9 cellular contexts compared by ENCODE assay signal in the genomic region with DNA sequence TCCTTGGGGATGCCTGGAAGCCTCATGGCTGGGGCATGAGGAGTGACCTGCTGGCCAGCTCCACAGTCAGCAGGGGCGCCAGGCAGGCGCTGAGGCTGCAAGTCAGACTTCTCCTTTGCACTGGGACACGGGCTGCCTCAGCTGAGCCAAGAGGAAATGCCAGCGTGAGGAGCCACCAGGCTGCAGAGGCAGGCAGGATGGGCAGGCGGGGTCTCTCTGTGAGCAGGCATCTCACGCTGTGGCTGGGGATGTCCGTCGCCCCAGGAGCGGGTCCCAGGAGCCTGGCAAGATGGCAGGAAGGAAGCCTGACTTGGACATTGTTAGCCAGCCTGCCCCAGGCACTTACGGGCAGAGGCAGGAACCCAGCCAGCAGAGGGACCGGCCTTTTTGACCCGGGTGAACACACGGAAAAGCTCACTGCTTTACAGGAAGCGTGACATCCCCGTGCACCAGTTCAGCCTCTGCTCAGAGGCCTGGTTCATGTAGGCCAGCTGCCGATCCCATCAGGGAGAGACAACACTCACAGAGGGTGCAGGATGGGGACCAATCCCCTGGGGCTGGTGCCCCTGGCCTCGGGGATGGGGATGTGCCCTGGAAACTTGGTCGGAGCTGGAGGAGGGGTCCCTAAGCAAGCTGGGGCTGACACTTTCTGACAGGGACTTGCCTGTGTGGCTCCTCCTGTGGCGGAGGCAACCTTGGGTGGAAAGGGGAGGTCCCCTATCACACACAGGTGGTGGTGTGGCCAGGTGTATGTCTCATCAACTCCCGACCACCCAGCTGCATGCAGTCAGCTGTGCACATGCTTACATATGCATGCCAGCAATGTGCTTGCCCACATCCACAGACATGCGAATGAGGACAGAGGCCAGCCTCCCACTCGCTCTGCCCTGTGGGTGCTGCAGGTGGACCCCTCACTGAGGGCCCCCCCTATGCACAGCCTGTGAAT. TPM values are rescaled to one million over a fixed set of nuclear protein-coding genes. Genes with fewer than 3 reads are reported as not detected.
A peak's percentile ranks its signal among the peaks of the same experiment; 100 is the strongest.
DNase-seq lines count a peak whose midpoint lies in the region; ATAC-seq, FAIRE-seq and TF ChIP-seq lines count a peak whose summit lies in the region.
"Had no signal": no experiment of that assay in that cellular context is flagged by ENCODE, and none has a peak within 500 bp of the region (broad histone marks: within the 10 kb centered on the region; RNA-seq: fewer than 3 reads in every experiment).

No MANE protein-coding gene starts in this region.

- H3K4me3 ChIP-seq in choroid plexus epithelial cell (ENCODE audit: low read depth, low read length) = no peak overlapping the region

- ATAC-seq in GM18858 (IDR thresholded peaks at IDR 0.05; ENCODE audit: unreplicated experiment) (no peak), GM21528 (IDR thresholded peaks at IDR 0.05; ENCODE audit: low FRiP score, unreplicated experiment) (no peak), HG03280 (IDR thresholded peaks at IDR 0.05; ENCODE audit: unreplicated experiment) (no peak), HG02981 (IDR thresholded peaks at IDR 0.05; ENCODE audit: unreplicated experiment) (no peak)

- DNase-seq in AG20443 (ENCODE audit: low spot score) (peak; percentile 87), HTR-8/SVneo (ENCODE audit: insufficient read length, low spot score) (no peak), choroid plexus epithelial cell (ENCODE audit: low read depth) (peak; percentile 42), myocyte (ENCODE audit: low read depth) (peak; percentile 61)

- peak; percentile 44 for FAIRE-seq in HTR-8/SVneo (lab: Jason Lieb, UNC)
- FAIRE-seq: TTC549 had no signal

- TF ChIP-seq CTCF in choroid plexus epithelial cell (conservative IDR thresholded peaks at IDR 0.05; ENCODE audit: low read depth, low read length) = no peak

RNA-seq across cellular contexts. Expression of a gene that starts 10.0 kb away (rescaled TPM):
- total RNA-seq in myocyte = 6.9 and 9.0 TPM in 2 replicates
- polyA plus RNA-seq in myocyte (2012) = 8.2 TPM

RNA-seq across cellular contexts. Expression of a gene that starts 10.0 kb away (rescaled TPM):
- 14.5 and 15.9 TPM in 2 replicates for total RNA-seq in myocyte
- polyA plus RNA-seq in myocyte (2012) = 21.1 TPM
